ENCODE assay signal across 8 cellular contexts in genomic region chrX:20265726-20266681, GRCh38. TPM values are rescaled to one million over a fixed set of nuclear protein-coding genes. Genes with fewer than 3 reads are reported as not detected.
DNase-seq lines count a peak whose midpoint lies in the region; ATAC-seq and TF ChIP-seq lines count a peak whose summit lies in the region.

No MANE protein-coding gene starts in this region.

- peaks cover 11% of the 10 kb centered on the region; the same call in 1 of the 2 replicates for H3F3A ChIP-seq in PC-9 (ENCODE audit: insufficient read depth, low read depth)

- DNase-seq in DMS53 (lab: John Stamatoyannopoulos, UW) (peak; percentile 69), DMS53 treated with DMSO at 0.1 percent for 48 hours (lab: John Stamatoyannopoulos, UW; ENCODE audit: unreplicated experiment) (no peak), PC-9 (peak in 1 of 2 experiments; percentile 18), heart right ventricle (peak; percentile 9 to 31), psoas muscle (peak; percentile 28 to 64), NCI-H446 (lab: John Stamatoyannopoulos, UW) (no peak)

- intact Hi-C loops in PC-9 (cut with micrococcal nuclease; ENCODE audit: unreplicated experiment) (loop anchor here (1.0 to 5.0 kb wide), 3 partner anchors 96 to 251 kb away; partner anchors contain the start of gene EIF1AX), heart right ventricle (cut with DNase I) (loop anchor here in 4 of 10 donors (5.0 to 10.0 kb wide), 3 partner anchors 49 to 121 kb away; partner anchors contain the start of gene EIF1AX (in 1 of the 4)), psoas muscle (cut with DNase I) (loop anchor here in 1 of 2 donors (5.0 to 10.0 kb wide), 2 partner anchors 49 to 96 kb away; no protein-coding TSS in a partner anchor)

- H3K36me3 Mint-ChIP-seq in activated naive CD4-positive, alpha-beta T cell treated with anti-CD3 and anti-CD28 coated beads, Interleukin-2, amount 50 U/mL, for 24 hours: no peaks in the 10 kb centered on the region

- H3K9me2 ChIP-seq in PC-9 (ENCODE audit: insufficient read depth): no peaks in the 10 kb centered on the region

- peak overlapping the region; percentile 77 for H2AFZ ChIP-seq in PC-9

- H3K4me3 ChIP-seq in PC-9 (peak overlapping the region; percentile 61), heart right ventricle (peak overlapping the region; percentile 41 to 75 (median 70)), psoas muscle (peak overlapping the region; percentile 74)

- WGBS in heart right ventricle, 2 donors: 0% methylated on average over 33 to 66 of the region's 75 CpGs
- WGBS in psoas muscle, 3 donors: 0 to 30% (median 1%) methylated on average over 13 to 73 of the region's 75 CpGs

- H4K20me1 ChIP-seq in PC-9 (ENCODE audit: insufficient read depth): no peaks in the 10 kb centered on the region

- H3K9me3 Mint-ChIP-seq in activated naive CD4-positive, alpha-beta T cell treated with anti-CD3 and anti-CD28 coated beads, Interleukin-2, amount 50 U/mL, for 24 hours: no peaks in the 10 kb centered on the region

- TSS peak; percentile 66 for BruUV-seq in PC-9 (replicated peaks; lab: Mats Ljungman, UMichigan)

- peak overlapping the region; percentile 97 for H3K27ac Mint-ChIP-seq in activated naive CD4-positive, alpha-beta T cell treated with anti-CD3 and anti-CD28 coated beads, Interleukin-2, amount 50 U/mL, for 24 hours

- CTCF ChIA-PET in PC-9 (lab: Charles Lee): interaction anchor here (0.6 kb wide), 1 partner anchor 894 kb away, joined by 4 read pairs; no protein-coding TSS in a partner anchor

- H3K4me1 ChIP-seq in PC-9 (replicated peaks; ENCODE audit: insufficient read depth) (peaks cover 37% of the 10 kb centered on the region), heart right ventricle (peaks cover 0 to 38% (median 16%) of the 10 kb centered on the region in 9 donors), psoas muscle (peaks cover 7% of the 10 kb centered on the region)

- H3K9me3 ChIP-seq in PC-9 (ENCODE audit: insufficient read depth, low read depth): no peaks in the 10 kb centered on the region
- H3K9me3 ChIP-seq in heart right ventricle: no peaks in the 10 kb centered on the region
- H3K9me3 ChIP-seq in psoas muscle: no peaks in the 10 kb centered on the region

- H3K27ac ChIP-seq in PC-9 (peak overlapping the region; percentile 69), heart right ventricle (peak overlapping the region; percentile 58 to 91 (median 84)), psoas muscle (peak overlapping the region; percentile 89)

- peak overlapping the region; percentile 92 for H3K4me3 Mint-ChIP-seq in activated naive CD4-positive, alpha-beta T cell treated with anti-CD3 and anti-CD28 coated beads, Interleukin-2, amount 50 U/mL, for 24 hours

- peaks cover 24% of the 10 kb centered on the region for H3K4me1 Mint-ChIP-seq in activated naive CD4-positive, alpha-beta T cell treated with anti-CD3 and anti-CD28 coated beads, Interleukin-2, amount 50 U/mL, for 24 hours

- POLR2A ChIA-PET in PC-9 (lab: Charles Lee; ENCODE audit: unreplicated experiment): no interaction called here

- no peak for TF ChIP-seq CTCF in PC-9 (conservative IDR thresholded peaks at IDR 0.05)
- no peak for TF ChIP-seq CTCF in heart right ventricle (IDR thresholded peaks at IDR 0.05)
- no peak for TF ChIP-seq CTCF in psoas muscle (IDR thresholded peaks at IDR 0.05)

- H3K27me3 ChIP-seq in PC-9 (ENCODE audit: insufficient read depth, low read depth) (no peaks in the 10 kb centered on the region), heart right ventricle (peaks cover 0 to 42% (median 0%) of the 10 kb centered on the region in 7 donors), psoas muscle (ENCODE audit: insufficient read depth in 3 of 3, low read length in 2 of 3) (no peaks in the 10 kb centered on the region)

- H3K27me3 Mint-ChIP-seq in activated naive CD4-positive, alpha-beta T cell treated with anti-CD3 and anti-CD28 coated beads, Interleukin-2, amount 50 U/mL, for 24 hours: no peaks in the 10 kb centered on the region

- H3K36me3 ChIP-seq in PC-9 (ENCODE audit: low read depth) (peaks cover 7% of the 10 kb centered on the region; the same call in 1 of the 2 replicates), heart right ventricle (no peaks in the 10 kb centered on the region), psoas muscle (ENCODE audit: insufficient read depth in 1 of 2, low read depth in 1 of 2) (no peaks in the 10 kb centered on the region)

- peaks cover 53% of the 10 kb centered on the region for H3K79me2 ChIP-seq in PC-9 (ENCODE audit: low read depth)

- peak overlapping the region; percentile 73 for H3K4me2 ChIP-seq in PC-9

- peak; percentile 16 for ATAC-seq in HG02678 (IDR thresholded peaks at IDR 0.05; ENCODE audit: unreplicated experiment)
- ATAC-seq in heart right ventricle: peak in 1 of 8 donors; percentile 7
- peak in 3 of 4 donors; percentile 11 to 35 (median 14) for ATAC-seq in psoas muscle

RNA-seq across cellular contexts. Expression of gene RPS6KA3, which starts 0.7 kb away (rescaled TPM):
- total RNA-seq in PC-9 (2021) (45.3 and 51.4 TPM in 2 replicates), heart right ventricle (10 to 100 TPM; 22.4 to 42.5 (median 35.1) TPM), psoas muscle (10 to 100 TPM; 56.4 to 91.9 (median 77.2) TPM)
- polyA plus RNA-seq in heart right ventricle (10 to 100 TPM in 1 of 2 donors, 1 to 10 TPM in 1; 6.7 to 14.8 TPM), psoas muscle (10 to 100 TPM; 35.4 to 82.8 (median 39.1) TPM)

Comparison
In these comparisons a context has a peak if more than half of its experiments do, and no peak if none do; other contexts are left out.
1. DNase-seq: peak in DMS53 (single experiment), heart right ventricle (2 of 2) and psoas muscle (2 of 2); none in DMS53 treated with DMSO at 0.1 percent for 48 hours (single experiment) and NCI-H446 (0 of 2).
2. Peak in every context shown above with its lines, with median percentiles within 50 percentile points of each other: H3K27ac ChIP-seq and H3K4me3 ChIP-seq.